In the genomic region with DNA sequence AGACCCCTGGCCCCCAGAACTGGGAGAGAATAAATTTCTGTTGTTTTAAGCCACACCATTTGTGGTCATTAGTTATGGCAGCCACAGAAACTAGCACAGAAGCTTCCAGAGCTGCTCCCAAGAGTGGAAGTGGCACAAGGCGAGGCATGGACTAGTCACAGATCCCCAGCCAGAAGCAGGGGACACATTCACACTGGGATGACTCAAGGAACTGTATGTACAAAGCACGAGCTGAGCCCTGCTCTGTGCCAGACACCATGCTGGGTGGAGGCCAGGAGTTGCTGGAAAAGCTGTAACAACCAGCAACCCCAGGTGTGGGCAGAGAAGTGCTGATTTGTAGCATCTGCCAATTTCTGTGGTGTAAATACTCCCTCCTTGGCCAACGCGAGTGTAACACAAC, we compare ENCODE assay signal across 20 cellular contexts. TPM values are rescaled to one million over a fixed set of nuclear protein-coding genes. Genes with fewer than 3 reads are reported as not detected.
"Had no signal": no experiment of that assay in that cellular context is flagged by ENCODE, and none has a peak within 500 bp of the region (broad histone marks: within the 10 kb centered on the region; RNA-seq: fewer than 3 reads in every experiment).

No MANE protein-coding gene starts in this region.

- H3K9me3 ChIP-seq: gastrocnemius medialis, pancreas, thoracic aorta, transverse colon had no signal

- H3K27me3 ChIP-seq: gastrocnemius medialis, pancreas, transverse colon had no signal

- ATAC-seq: gastrocnemius medialis; left lobe of liver; pancreas; stimulated activated naive CD8-positive, alpha-beta T cell treated with anti-CD3 and anti-CD28 coated beads, Interleukin-15, amount 100 ng/mL, for 72 hours had no signal

- H3K27ac ChIP-seq: coronary artery, gastrocnemius medialis, pancreas, thoracic aorta, transverse colon had no signal

- H3K4me3 ChIP-seq: coronary artery, gastrocnemius medialis, lung, pancreas, smooth muscle cell, thoracic aorta, transverse colon had no signal

- H3K36me3 ChIP-seq: gastrocnemius medialis, pancreas, thoracic aorta, transverse colon had no signal

- DNase-seq: effector CD4-positive, alpha-beta T cell; erythroblast; gastrocnemius medialis; islet precursor cell; mesendoderm; naive B cell; occipital lobe; pancreas; right cardiac atrium; stimulated activated CD4-positive, alpha-beta T cell treated with anti-CD3 and anti-CD28 coated beads, Interleukin-2, amount 100 ng/mL, for 48 hours; stimulated activated CD8-positive, alpha-beta memory T cell treated with anti-CD3 and anti-CD28 coated beads, Interleukin-4, amount 100 ng/mL, for 48 hours; stimulated activated naive CD8-positive, alpha-beta T cell treated with anti-CD3 and anti-CD28 coated beads, Interleukin-15, amount 100 ng/mL, for 72 hours; transverse colon had no signal

- H3K4me1 ChIP-seq: gastrocnemius medialis, pancreas, transverse colon had no signal

RNA-seq across cellular contexts. Expression of gene TCP10L, which starts 55.6 kb away (rescaled TPM):
- total RNA-seq: fibroblast of villous mesenchyme, smooth muscle cell, subcutaneous adipose tissue had no signal
